Comparison of ENCODE assay signal across 33 cellular contexts in genomic region chr16:84777435-84777834, GRCh38.
"Had no signal": no experiment of that assay in that cellular context is flagged by ENCODE, and none has a peak within 500 bp of the region (broad histone marks: within the 10 kb centered on the region; RNA-seq: fewer than 3 reads in every experiment).

No MANE protein-coding gene starts in this region.

- ATAC-seq: activated CD8-positive, alpha-beta T cell treated with anti-CD3 and anti-CD28 coated beads for 36 hours; activated naive CD8-positive, alpha-beta T cell treated with anti-CD3 and anti-CD28 coated beads, Interleukin-2, amount 50 U/mL, for 24 hours; activated T-cell treated with anti-CD3 and anti-CD28 coated beads, Interleukin-2, amount 50 U/mL, for 72 hours; activated T-helper 17 cell treated with anti-CD3 and anti-CD28 coated beads, Interleukin-2, amount 50 U/mL, for 72 hours; Panc1 had no signal

- H3K27me3 Mint-ChIP-seq: activated CD8-positive, alpha-beta T cell treated with anti-CD3 and anti-CD28 coated beads for 36 hours; activated naive CD4-positive, alpha-beta T cell treated with anti-CD3 and anti-CD28 coated beads, Interleukin-2, amount 50 U/mL, for 24 hours; activated naive CD8-positive, alpha-beta T cell treated with anti-CD3 and anti-CD28 coated beads, Interleukin-2, amount 50 U/mL, for 24 hours; activated T-helper 17 cell treated with anti-CD3 and anti-CD28 coated beads, Interleukin-2, amount 50 U/mL, for 72 hours; brain had no signal

- H3K27ac ChIP-seq: SJCRH30, SK-N-MC, WERI-Rb-1 had no signal

- H3K27ac Mint-ChIP-seq: activated CD8-positive, alpha-beta T cell treated with anti-CD3 and anti-CD28 coated beads for 36 hours; activated naive CD4-positive, alpha-beta T cell treated with anti-CD3 and anti-CD28 coated beads, Interleukin-2, amount 50 U/mL, for 24 hours; activated naive CD8-positive, alpha-beta T cell treated with anti-CD3 and anti-CD28 coated beads, Interleukin-2, amount 50 U/mL, for 24 hours; activated T-cell treated with anti-CD3 and anti-CD28 coated beads, Interleukin-2, amount 50 U/mL, for 72 hours had no signal

- H3K4me3 Mint-ChIP-seq: activated CD8-positive, alpha-beta T cell treated with anti-CD3 and anti-CD28 coated beads for 36 hours; activated naive CD4-positive, alpha-beta T cell treated with anti-CD3 and anti-CD28 coated beads, Interleukin-2, amount 50 U/mL, for 24 hours; activated naive CD8-positive, alpha-beta T cell treated with anti-CD3 and anti-CD28 coated beads, Interleukin-2, amount 50 U/mL, for 24 hours; activated T-cell treated with anti-CD3 and anti-CD28 coated beads, Interleukin-2, amount 50 U/mL, for 72 hours; activated T-helper 17 cell treated with anti-CD3 and anti-CD28 coated beads, Interleukin-2, amount 50 U/mL, for 72 hours; brain had no signal

- H3K4me3 ChIP-seq: SJCRH30, SK-N-MC had no signal

- DNase-seq: activated CD4-positive, alpha-beta T cell treated with anti-CD3 and anti-CD28 coated beads for 1 hour; activated CD4-positive, alpha-beta T cell treated with anti-CD3 and anti-CD28 coated beads for 48 hours; activated CD4-positive, CD25-positive, alpha-beta regulatory T cell; activated CD8-positive, alpha-beta T cell treated with anti-CD3 and anti-CD28 coated beads for 36 hours; activated gamma-delta T cell; activated naive CD4-positive, alpha-beta T cell treated with Interleukin-2 at 50 U/mL for 16 hours; activated naive CD8-positive, alpha-beta T cell treated with anti-CD3 and anti-CD28 coated beads, Interleukin-2, amount 50 U/mL, for 24 hours; activated T-cell treated with anti-CD3 and anti-CD28 coated beads, Interleukin-2, amount 50 U/mL, for 1 hour; activated T-cell treated with anti-CD3 and anti-CD28 coated beads, Interleukin-2, amount 50 U/mL, for 72 hours; Kasumi-1; KG1; MM.1S; MV-4-11; NCI-H1092; NCI-H1436 treated with DMSO at 0.1 percent for 48 hours; NCI-H1694 treated with DMSO at 0.1 percent for 48 hours; NCI-H2029 treated with DMSO at 0.1 percent for 48 hours; NCI-H2107; NCI-H2171; NCI-H2227 treated with DMSO at 0.1 percent for 48 hours; NCI-H446 treated with DMSO at 0.1 percent for 48 hours; NCI-H524; NCI-H69; NCI-H82; SHP77; SJCRH30; T1000; WERI-Rb-1 had no signal

- H3K27me3 ChIP-seq: SJCRH30 had no signal

- H3K4me1 Mint-ChIP-seq: activated naive CD4-positive, alpha-beta T cell treated with anti-CD3 and anti-CD28 coated beads, Interleukin-2, amount 50 U/mL, for 24 hours; activated naive CD8-positive, alpha-beta T cell treated with anti-CD3 and anti-CD28 coated beads, Interleukin-2, amount 50 U/mL, for 24 hours; brain had no signal

- H3K4me1 ChIP-seq: SJCRH30 had no signal

- H3K9me3 ChIP-seq: SJCRH30 had no signal

- H3K9me3 Mint-ChIP-seq: activated CD8-positive, alpha-beta T cell treated with anti-CD3 and anti-CD28 coated beads for 36 hours; activated naive CD4-positive, alpha-beta T cell treated with anti-CD3 and anti-CD28 coated beads, Interleukin-2, amount 50 U/mL, for 24 hours; activated naive CD8-positive, alpha-beta T cell treated with anti-CD3 and anti-CD28 coated beads, Interleukin-2, amount 50 U/mL, for 24 hours; activated T-cell treated with anti-CD3 and anti-CD28 coated beads, Interleukin-2, amount 50 U/mL, for 72 hours; activated T-helper 17 cell treated with anti-CD3 and anti-CD28 coated beads, Interleukin-2, amount 50 U/mL, for 72 hours; brain had no signal
